In the genomic region with DNA sequence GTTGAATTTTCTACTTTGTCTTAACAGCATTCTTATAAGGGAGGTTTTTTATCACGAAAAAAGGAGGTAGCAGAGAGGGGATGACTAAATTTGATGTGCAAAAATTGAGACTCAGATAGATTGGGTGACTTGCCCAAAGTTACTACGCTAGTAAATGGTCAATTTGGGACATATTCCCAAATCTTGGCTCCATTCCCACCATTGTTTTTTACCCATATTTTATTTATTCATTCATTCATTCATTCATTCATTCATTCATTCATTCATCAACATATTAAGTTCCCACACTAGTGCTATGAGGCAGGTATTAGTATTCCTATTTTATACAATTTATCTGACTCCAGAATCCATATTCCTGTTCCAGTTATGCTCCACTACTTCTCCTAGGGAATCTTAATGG, we compare ENCODE assay signal across 34 cellular contexts.
"Had no signal": no experiment of that assay in that cellular context is flagged by ENCODE, and none has a peak within 500 bp of the region (broad histone marks: within the 10 kb centered on the region; RNA-seq: fewer than 3 reads in every experiment).

No MANE protein-coding gene starts in this region.

- H3K4me1 ChIP-seq: body of pancreas, breast epithelium had no signal

- H3K27me3 ChIP-seq: body of pancreas, brain microvascular endothelial cell, breast epithelium had no signal

- H3K27me3 Mint-ChIP-seq: activated B cell treated with CpG ODN at 0.5 μM for 24 hours; activated CD4-positive, alpha-beta memory T cell treated with anti-CD3 and anti-CD28 coated beads, Interleukin-2, amount 10 ng/mL, durations not matched to agents 7 days and 5 days; activated CD4-positive, alpha-beta T cell treated with anti-CD3 and anti-CD28 coated beads, Interleukin-2, amount 10 ng/mL, durations not matched to agents 7 days and 5 days; activated CD8-positive, alpha-beta memory T cell treated with anti-CD3 and anti-CD28 coated beads, Interleukin-2, amount 10 ng/mL, durations not matched to agents 7 days and 5 days; activated naive CD4-positive, alpha-beta T cell treated with anti-CD3 and anti-CD28 coated beads, Interleukin-2, amount 10 ng/mL, durations not matched to agents 7 days and 5 days; activated naive CD4-positive, alpha-beta T cell treated with anti-CD3 and anti-CD28 coated beads, Interleukin-2, amount 50 U/mL, for 24 hours; activated naive CD8-positive, alpha-beta T cell; activated naive CD8-positive, alpha-beta T cell treated with anti-CD3 and anti-CD28 coated beads, Interleukin-2, amount 10 ng/mL, durations not matched to agents 7 days and 5 days; activated naive CD8-positive, alpha-beta T cell treated with anti-CD3 and anti-CD28 coated beads, Interleukin-2, amount 50 U/mL, for 24 hours; activated T-cell treated with anti-CD3 and anti-CD28 coated beads, Interleukin-2, amount 50 U/mL, for 24 hours had no signal

- H3K27ac ChIP-seq: body of pancreas, brain microvascular endothelial cell, breast epithelium, VCaP had no signal

- ATAC-seq: activated CD8-positive, alpha-beta memory T cell treated with anti-CD3 and anti-CD28 coated beads, Interleukin-2, amount 10 ng/mL, durations not matched to agents 7 days and 5 days; activated CD8-positive, alpha-beta T cell treated with anti-CD3 and anti-CD28 coated beads, Interleukin-2, amount 10 ng/mL, durations not matched to agents 7 days and 5 days; activated naive CD8-positive, alpha-beta T cell treated with anti-CD3 and anti-CD28 coated beads, Interleukin-2, amount 50 U/mL, for 24 hours; body of pancreas had no signal

- H3K4me3 ChIP-seq: body of pancreas, breast epithelium had no signal

- H3K9me3 ChIP-seq: body of pancreas, breast epithelium had no signal

- H3K9me3 Mint-ChIP-seq: activated B cell treated with CpG ODN at 0.5 μM for 24 hours; activated CD4-positive, alpha-beta memory T cell treated with anti-CD3 and anti-CD28 coated beads, Interleukin-2, amount 10 ng/mL, durations not matched to agents 7 days and 5 days; activated CD4-positive, alpha-beta T cell treated with anti-CD3 and anti-CD28 coated beads, Interleukin-2, amount 10 ng/mL, durations not matched to agents 7 days and 5 days; activated naive CD4-positive, alpha-beta T cell treated with anti-CD3 and anti-CD28 coated beads, Interleukin-2, amount 10 ng/mL, durations not matched to agents 7 days and 5 days; activated naive CD4-positive, alpha-beta T cell treated with anti-CD3 and anti-CD28 coated beads, Interleukin-2, amount 50 U/mL, for 24 hours; activated naive CD8-positive, alpha-beta T cell treated with anti-CD3 and anti-CD28 coated beads, Interleukin-2, amount 10 ng/mL, durations not matched to agents 7 days and 5 days; activated naive CD8-positive, alpha-beta T cell treated with anti-CD3 and anti-CD28 coated beads, Interleukin-2, amount 50 U/mL, for 24 hours; activated T-cell treated with anti-CD3 and anti-CD28 coated beads, Interleukin-2, amount 50 U/mL, for 24 hours; activated T-helper 2 cell treated with anti-CD3 and anti-CD28 coated beads, Interferon-gamma antibody, Interleukin-2, Interleukin-4, amounts not matched to agents 10 μg/mL and 5 μg/mL and 100 μg/mL, durations not matched to agents 14 hours and 24 hours and 36 hours; T-helper 1 cell treated with Interleukin-12 subunit alpha and Interleukin-12 subunit beta and Interleukin-4 antibody, amounts not matched to agents 30 μg/mL and 1 μg/mL, for 36 hours; T-helper 2 cell treated with Interferon-gamma antibody and Interleukin-4, amounts not matched to agents 5 μg/mL and 100 μg/mL, for 36 hours had no signal

- DNase-seq: activated B cell treated with CpG ODN at 0.5 μM for 24 hours; activated CD4-positive, alpha-beta memory T cell treated with anti-CD3 and anti-CD28 coated beads, Interleukin-2, amount 10 ng/mL, durations not matched to agents 7 days and 5 days; activated CD4-positive, alpha-beta T cell treated with anti-CD3 and anti-CD28 coated beads for 48 hours; activated CD4-positive, alpha-beta T cell treated with anti-CD3 and anti-CD28 coated beads, Interleukin-2, amount 10 ng/mL, durations not matched to agents 7 days and 5 days; activated CD4-positive, alpha-beta T cell treated with anti-CD3 and anti-CD28 coated beads, Interleukin-2, amount 50 U/mL, for 48 hours; activated CD4-positive, CD25-positive, alpha-beta regulatory T cell treated with anti-CD3 and anti-CD28 coated beads, Interleukin-2, amount 50 U/mL, for 72 hours; activated CD8-positive, alpha-beta memory T cell treated with anti-CD3 and anti-CD28 coated beads for 24 hours; activated CD8-positive, alpha-beta memory T cell treated with anti-CD3 and anti-CD28 coated beads, Interleukin-2, amount 10 ng/mL, durations not matched to agents 7 days and 5 days; activated CD8-positive, alpha-beta memory T cell treated with anti-CD3 and anti-CD28 coated beads, Interleukin-2, amount 50 U/mL, for 48 hours; activated CD8-positive, alpha-beta T cell treated with anti-CD3 and anti-CD28 coated beads, Interleukin-2, amount 10 ng/mL, durations not matched to agents 7 days and 5 days; activated effector memory CD4-positive, alpha-beta T cell treated with Interleukin-2 at 50 U/mL for 16 hours; activated gamma-delta T cell; activated naive CD4-positive, alpha-beta T cell treated with anti-CD3 and anti-CD28 coated beads, Interleukin-2, amount 10 ng/mL, durations not matched to agents 7 days and 5 days; activated naive CD4-positive, alpha-beta T cell treated with Interleukin-2 at 50 U/mL for 16 hours; activated naive CD8-positive, alpha-beta T cell treated with anti-CD3 and anti-CD28 coated beads, Interleukin-2, amount 10 ng/mL, durations not matched to agents 7 days and 5 days; activated naive CD8-positive, alpha-beta T cell treated with anti-CD3 and anti-CD28 coated beads, Interleukin-2, amount 50 U/mL, for 24 hours; activated T-cell treated with anti-CD3 and anti-CD28 coated beads, Interleukin-2, amount 50 U/mL, for 24 hours; activated T-cell treated with anti-CD3 and anti-CD28 coated beads, Interleukin-2, amount 50 U/mL, for 48 hours; aorta; body of pancreas; brain microvascular endothelial cell; central memory CD4-positive, alpha-beta T cell; T-helper 1 cell; T-helper 2 cell; T-helper 9 cell had no signal

- H3K27ac Mint-ChIP-seq: activated B cell treated with CpG ODN at 0.5 μM for 24 hours; activated CD4-positive, alpha-beta memory T cell treated with anti-CD3 and anti-CD28 coated beads, Interleukin-2, amount 10 ng/mL, durations not matched to agents 7 days and 5 days; activated CD4-positive, alpha-beta T cell treated with anti-CD3 and anti-CD28 coated beads, Interleukin-2, amount 10 ng/mL, durations not matched to agents 7 days and 5 days; activated CD8-positive, alpha-beta memory T cell treated with anti-CD3 and anti-CD28 coated beads, Interleukin-2, amount 10 ng/mL, durations not matched to agents 7 days and 5 days; activated CD8-positive, alpha-beta T cell treated with anti-CD3 and anti-CD28 coated beads, Interleukin-2, amount 10 ng/mL, durations not matched to agents 7 days and 5 days; activated naive CD4-positive, alpha-beta T cell treated with anti-CD3 and anti-CD28 coated beads, Interleukin-2, amount 10 ng/mL, durations not matched to agents 7 days and 5 days; activated naive CD4-positive, alpha-beta T cell treated with anti-CD3 and anti-CD28 coated beads, Interleukin-2, amount 50 U/mL, for 24 hours; activated naive CD8-positive, alpha-beta T cell; activated naive CD8-positive, alpha-beta T cell treated with anti-CD3 and anti-CD28 coated beads, Interleukin-2, amount 10 ng/mL, durations not matched to agents 7 days and 5 days; activated naive CD8-positive, alpha-beta T cell treated with anti-CD3 and anti-CD28 coated beads, Interleukin-2, amount 50 U/mL, for 24 hours; activated T-cell treated with anti-CD3 and anti-CD28 coated beads, Interleukin-2, amount 50 U/mL, for 24 hours; activated T-helper 2 cell treated with anti-CD3 and anti-CD28 coated beads, Interferon-gamma antibody, Interleukin-2, Interleukin-4, amounts not matched to agents 10 μg/mL and 5 μg/mL and 100 μg/mL, durations not matched to agents 14 hours and 24 hours and 36 hours; T-helper 1 cell treated with Interleukin-12 subunit alpha and Interleukin-12 subunit beta and Interleukin-4 antibody, amounts not matched to agents 30 μg/mL and 1 μg/mL, for 36 hours; T-helper 2 cell treated with Interferon-gamma antibody and Interleukin-4, amounts not matched to agents 5 μg/mL and 100 μg/mL, for 36 hours had no signal

- H3K36me3 ChIP-seq: brain microvascular endothelial cell, breast epithelium had no signal

- H3K4me3 Mint-ChIP-seq: activated B cell treated with CpG ODN at 0.5 μM for 24 hours; activated CD4-positive, alpha-beta memory T cell treated with anti-CD3 and anti-CD28 coated beads, Interleukin-2, amount 10 ng/mL, durations not matched to agents 7 days and 5 days; activated CD4-positive, alpha-beta T cell treated with anti-CD3 and anti-CD28 coated beads, Interleukin-2, amount 10 ng/mL, durations not matched to agents 7 days and 5 days; activated CD8-positive, alpha-beta memory T cell treated with anti-CD3 and anti-CD28 coated beads, Interleukin-2, amount 10 ng/mL, durations not matched to agents 7 days and 5 days; activated CD8-positive, alpha-beta T cell treated with anti-CD3 and anti-CD28 coated beads, Interleukin-2, amount 10 ng/mL, durations not matched to agents 7 days and 5 days; activated naive CD4-positive, alpha-beta T cell treated with anti-CD3 and anti-CD28 coated beads, Interleukin-2, amount 10 ng/mL, durations not matched to agents 7 days and 5 days; activated naive CD4-positive, alpha-beta T cell treated with anti-CD3 and anti-CD28 coated beads, Interleukin-2, amount 50 U/mL, for 24 hours; activated naive CD8-positive, alpha-beta T cell; activated naive CD8-positive, alpha-beta T cell treated with anti-CD3 and anti-CD28 coated beads, Interleukin-2, amount 10 ng/mL, durations not matched to agents 7 days and 5 days; activated naive CD8-positive, alpha-beta T cell treated with anti-CD3 and anti-CD28 coated beads, Interleukin-2, amount 50 U/mL, for 24 hours; activated T-cell treated with anti-CD3 and anti-CD28 coated beads, Interleukin-2, amount 50 U/mL, for 24 hours; T-helper 1 cell treated with Interleukin-12 subunit alpha and Interleukin-12 subunit beta and Interleukin-4 antibody, amounts not matched to agents 30 μg/mL and 1 μg/mL, for 36 hours; T-helper 2 cell treated with Interferon-gamma antibody and Interleukin-4, amounts not matched to agents 5 μg/mL and 100 μg/mL, for 36 hours had no signal

- FAIRE-seq: astrocyte, TTC549 had no signal
